Comparison of ENCODE assay signal across 14 cellular contexts in the genomic region with DNA sequence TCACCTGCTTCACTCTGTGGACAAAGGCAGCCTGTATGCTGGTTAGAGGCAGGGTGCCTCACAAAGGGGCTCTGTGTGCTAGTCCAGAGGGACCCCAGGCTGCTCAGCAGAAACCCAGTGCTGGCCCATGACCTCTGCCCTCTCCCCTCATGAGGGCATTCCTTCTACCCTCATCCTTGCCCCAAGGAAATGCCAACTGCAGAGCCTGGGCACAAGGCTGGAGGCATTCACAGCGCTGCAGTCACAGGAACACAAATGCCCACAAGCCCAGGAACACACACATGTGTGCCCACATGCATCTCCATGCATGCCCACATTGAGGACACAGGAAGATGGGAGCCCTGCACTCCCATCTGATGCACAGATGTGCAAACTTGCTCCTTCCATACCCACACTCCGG. TPM values are rescaled to one million over a fixed set of nuclear protein-coding genes. Genes with fewer than 3 reads are reported as not detected.
A peak's percentile ranks its signal among the peaks of the same experiment; 100 is the strongest.
DNase-seq lines count a peak whose midpoint lies in the region; ATAC-seq and TF ChIP-seq lines count a peak whose summit lies in the region.
"Had no signal": no experiment of that assay in that cellular context is flagged by ENCODE, and none has a peak within 500 bp of the region (broad histone marks: within the 10 kb centered on the region; RNA-seq: fewer than 3 reads in every experiment).

No MANE protein-coding gene starts in this region.

- no peak overlapping the region for H3K4ac ChIP-seq in neuronal stem cell (ENCODE audit: low read length)

- peak overlapping the region; percentile 83 for H2AFZ ChIP-seq in neuronal stem cell (ENCODE audit: low read length)

- H3K4me3 ChIP-seq in BLaER1 (peak overlapping the region; percentile 64), HUES64 (ENCODE audit: low read length) (peak overlapping the region; percentile 19; the same call in 1 of the 2 replicates), neuronal stem cell (ENCODE audit: low read length in 2 of 2) (no peak overlapping the region)
- H3K4me3 ChIP-seq: colonic mucosa, testis had no signal

- no peaks in the 10 kb centered on the region for H3K9me3 ChIP-seq in BLaER1
- no peaks in the 10 kb centered on the region for H3K9me3 ChIP-seq in HUES64 (ENCODE audit: insufficient read depth, low read depth, low read length)
- no peaks in the 10 kb centered on the region for H3K9me3 ChIP-seq in neuronal stem cell (replicated peaks in 1 of 2; ENCODE audit: control insufficient read depth in 2 of 2, insufficient read depth in 1 of 2, low read depth in 1 of 2, low read length in 2 of 2)
- H3K9me3 ChIP-seq: colonic mucosa, testis had no signal

- peaks cover 37% of the 10 kb centered on the region for H3K36me3 ChIP-seq in BLaER1
- H3K36me3 ChIP-seq in HUES64 (ENCODE audit: insufficient read depth, low read length) = no peaks in the 10 kb centered on the region
- peaks cover 0 to 2% of the 10 kb centered on the region in 2 donors for H3K36me3 ChIP-seq in neuronal stem cell (replicated peaks in 1 of 2; ENCODE audit: control insufficient read depth in 2 of 2, insufficient read depth in 2 of 2, low read length in 2 of 2)
- H3K36me3 ChIP-seq: colonic mucosa had no signal

- H2BK15ac ChIP-seq in neuronal stem cell (ENCODE audit: low read length) = no peak overlapping the region

- H2BK5ac ChIP-seq in neuronal stem cell (ENCODE audit: low read length) = peak overlapping the region; percentile 1

- H3K79me1 ChIP-seq in neuronal stem cell (ENCODE audit: low read depth, low read length) = no peaks in the 10 kb centered on the region

- no peak overlapping the region for H2BK12ac ChIP-seq in neuronal stem cell (ENCODE audit: low read length)

- H3K18ac ChIP-seq in neuronal stem cell (ENCODE audit: low read length) = peak overlapping the region; percentile 27

- peak overlapping the region; percentile 85 for H2AK5ac ChIP-seq in neuronal stem cell (ENCODE audit: low read depth, low read length)

- H3K9ac ChIP-seq in BLaER1 = peak overlapping the region; percentile 99
- H3K9ac ChIP-seq in HUES64 (ENCODE audit: low read depth, low read length) = 0 out of 2 replicates have a peak overlapping the region, but pooled peaks have one; percentile 27
- peak overlapping the region; percentile 27 for H3K9ac ChIP-seq in neuronal stem cell (ENCODE audit: low read depth, low read length, poor library complexity)

- H4K8ac ChIP-seq in neuronal stem cell (ENCODE audit: low read depth, low read length) = no peak overlapping the region

- ATAC-seq in HG03457 (IDR thresholded peaks at IDR 0.05; ENCODE audit: unreplicated experiment) = no peak
- no peak for ATAC-seq in SK-N-SH treated with all-trans-retinoic acid at 6 μM for 48 hours

- DNase-seq in neuronal stem cell (ENCODE audit: low spot score) = no peak
- DNase-seq in NCI-H1417 (lab: John Stamatoyannopoulos, UW) = no peak
- DNase-seq in COLO668 (lab: John Stamatoyannopoulos, UW; ENCODE audit: unreplicated experiment) = no peak
- DNase-seq: NCI-H1694, T-helper 9 cell, testis had no signal

- H3K4me1 ChIP-seq in BLaER1 (peaks cover 80% of the 10 kb centered on the region), HUES64 (ENCODE audit: insufficient read depth, low read length) (peaks cover 11% of the 10 kb centered on the region), neuronal stem cell (ENCODE audit: control insufficient read depth in 2 of 2, insufficient read depth in 1 of 2, low read depth in 1 of 2, low read length in 2 of 2) (peaks cover 20 to 47% of the 10 kb centered on the region in 2 donors)

- no peak overlapping the region for H2BK120ac ChIP-seq in neuronal stem cell (ENCODE audit: low read depth, low read length)

- WGBS in HUES64 = 93% methylated on average over 2 of the region's 2 CpGs
- no CpG with 5 or more reads among the region's 2 CpGs for WGBS in neuronal stem cell (ENCODE audit: extremely low coverage in 2 of 2, insufficient read length in 2 of 2, insufficient replicate concordance in 1 of 2), 2 donors

- H3K27ac ChIP-seq in BLaER1 (peak overlapping the region; percentile 100), HUES64 (ENCODE audit: low read depth, low read length) (0 out of 2 replicates have a peak overlapping the region, but pooled peaks have one; percentile 18), cingulate gyrus (ENCODE audit: low read depth, low read length) (peak overlapping the region; percentile 50), neuronal stem cell (replicated peaks; ENCODE audit: low read length) (no peak overlapping the region)
- H3K27ac ChIP-seq: colonic mucosa had no signal

- peaks cover 6% of the 10 kb centered on the region for H3K27me3 ChIP-seq in BLaER1
- H3K27me3 ChIP-seq in HUES64 (ENCODE audit: insufficient read depth, low read length) = peaks cover 27% of the 10 kb centered on the region
- peaks cover 0 to 20% (median 15%) of the 10 kb centered on the region in 3 experiments for H3K27me3 ChIP-seq in neuronal stem cell (ENCODE audit: control insufficient read depth in 3 of 3, insufficient read depth in 3 of 3, low read depth in 1 of 3, low read length in 3 of 3)
- H3K27me3 ChIP-seq: testis had no signal

- H3K23ac ChIP-seq in neuronal stem cell (ENCODE audit: low read depth, low read length, poor library complexity) = no peak overlapping the region

- peak overlapping the region; percentile 97 for H3K4me2 ChIP-seq in BLaER1
- H3K4me2 ChIP-seq in neuronal stem cell (ENCODE audit: insufficient read depth, low read length, poor library complexity, severe bottlenecking) = no peak overlapping the region

- no peaks in the 10 kb centered on the region for H4K20me1 ChIP-seq in BLaER1

- H4K91ac ChIP-seq in neuronal stem cell (ENCODE audit: low read depth, low read length, poor library complexity) = no peak overlapping the region

- no peak overlapping the region for H3K14ac ChIP-seq in neuronal stem cell (ENCODE audit: low read length)

TF ChIP-seq in SK-N-SH treated with all-trans-retinoic acid at 6 μM for 48 hours, 23 proteins besides CTCF, POLR2A, EP300 and RAD21:
- TF ChIP-seq ZFP3 (CRISPR knock-in tag; IDR thresholded peaks at IDR 0.05) (no peak), ESRRG (CRISPR knock-in tag; IDR thresholded peaks at IDR 0.05) (no peak), RARB (CRISPR knock-in tag; IDR thresholded peaks at IDR 0.05) (no peak), SNAI2 (CRISPR knock-in tag; IDR thresholded peaks at IDR 0.05) (no peak), ISL1 (CRISPR knock-in tag; IDR thresholded peaks at IDR 0.05) (no peak)
- TF ChIP-seq, protein P1, sequence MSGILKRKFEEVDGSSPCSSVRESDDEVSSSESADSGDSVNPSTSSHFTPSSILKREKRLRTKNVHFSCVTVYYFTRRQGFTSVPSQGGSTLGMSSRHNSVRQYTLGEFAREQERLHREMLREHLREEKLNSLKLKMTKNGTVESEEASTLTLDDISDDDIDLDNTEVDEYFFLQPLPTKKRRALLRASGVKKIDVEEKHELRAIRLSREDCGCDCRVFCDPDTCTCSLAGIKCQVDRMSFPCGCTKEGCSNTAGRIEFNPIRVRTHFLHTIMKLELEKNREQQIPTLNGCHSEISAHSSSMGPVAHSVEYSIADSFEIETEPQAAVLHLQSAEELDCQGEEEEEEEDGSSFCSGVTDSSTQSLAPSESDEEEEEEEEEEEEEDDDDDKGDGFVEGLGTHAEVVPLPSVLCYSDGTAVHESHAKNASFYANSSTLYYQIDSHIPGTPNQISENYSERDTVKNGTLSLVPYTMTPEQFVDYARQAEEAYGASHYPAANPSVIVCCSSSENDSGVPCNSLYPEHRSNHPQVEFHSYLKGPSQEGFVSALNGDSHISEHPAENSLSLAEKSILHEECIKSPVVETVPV (CRISPR knock-in tag; IDR thresholded peaks at IDR 0.05) = no peak
- TF ChIP-seq, protein P2, sequence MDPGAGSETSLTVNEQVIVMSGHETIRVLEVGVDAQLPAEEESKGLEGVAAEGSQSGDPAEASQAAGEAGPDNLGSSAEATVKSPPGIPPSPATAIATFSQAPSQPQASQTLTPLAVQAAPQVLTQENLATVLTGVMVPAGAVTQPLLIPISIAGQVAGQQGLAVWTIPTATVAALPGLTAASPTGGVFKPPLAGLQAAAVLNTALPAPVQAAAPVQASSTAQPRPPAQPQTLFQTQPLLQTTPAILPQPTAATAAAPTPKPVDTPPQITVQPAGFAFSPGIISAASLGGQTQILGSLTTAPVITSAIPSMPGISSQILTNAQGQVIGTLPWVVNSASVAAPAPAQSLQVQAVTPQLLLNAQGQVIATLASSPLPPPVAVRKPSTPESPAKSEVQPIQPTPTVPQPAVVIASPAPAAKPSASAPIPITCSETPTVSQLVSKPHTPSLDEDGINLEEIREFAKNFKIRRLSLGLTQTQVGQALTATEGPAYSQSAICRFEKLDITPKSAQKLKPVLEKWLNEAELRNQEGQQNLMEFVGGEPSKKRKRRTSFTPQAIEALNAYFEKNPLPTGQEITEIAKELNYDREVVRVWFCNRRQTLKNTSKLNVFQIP (CRISPR knock-in tag; IDR thresholded peaks at IDR 0.05; ENCODE audit: borderline replicate concordance, low read depth) = no peak

RNA-seq across cellular contexts. Expression of a gene that starts 3.8 kb away (rescaled TPM):
- polyA plus RNA-seq in HUES64 (2013, experiment 1 of 2) = 1.3 TPM
- polyA plus RNA-seq in HUES64 (2013, experiment 2 of 2) = 2.9 TPM
- polyA plus RNA-seq in neuronal stem cell (2013, experiment 1 of 2) = 0.56 TPM
- 0.42 TPM for polyA plus RNA-seq in neuronal stem cell (2013, experiment 2 of 2)

RNA-seq across cellular contexts. Expression of a gene that starts 6.9 kb away (rescaled TPM):
- polyA plus RNA-seq in HUES64 (2013, experiment 1 of 2) = 0.40 TPM
- 0.76 TPM for polyA plus RNA-seq in HUES64 (2013, experiment 2 of 2)
- polyA plus RNA-seq in neuronal stem cell (2013, experiment 1 of 2) = 4.4 TPM
- 3.2 TPM for polyA plus RNA-seq in neuronal stem cell (2013, experiment 2 of 2)

RNA-seq across cellular contexts. Expression of a gene that starts 7.2 kb away (rescaled TPM):
- not detected for polyA plus RNA-seq in HUES64 (2013, experiment 1 of 2)
- not detected for polyA plus RNA-seq in HUES64 (2013, experiment 2 of 2)
- 0.13 TPM for polyA plus RNA-seq in neuronal stem cell (2013, experiment 1 of 2)
- polyA plus RNA-seq in neuronal stem cell (2013, experiment 2 of 2) = 0.06 TPM
- polyA plus RNA-seq: BJ, neural cell had no signal

RNA-seq across cellular contexts. Expression of a gene that starts 20.5 kb away (rescaled TPM):
- 24.4 TPM for polyA plus RNA-seq in HUES64 (2013, experiment 1 of 2)
- 22.1 TPM for polyA plus RNA-seq in HUES64 (2013, experiment 2 of 2)
- 20.7 TPM for polyA plus RNA-seq in neuronal stem cell (2013, experiment 1 of 2)
- 19.6 TPM for polyA plus RNA-seq in neuronal stem cell (2013, experiment 2 of 2)

RNA-seq across cellular contexts. Expression of a gene that starts 49.5 kb away (rescaled TPM):
- 18.4 TPM for polyA plus RNA-seq in HUES64 (2013, experiment 1 of 2)
- polyA plus RNA-seq in HUES64 (2013, experiment 2 of 2) = 19.6 TPM
- polyA plus RNA-seq in neuronal stem cell (2013, experiment 1 of 2) = 19.8 TPM
- polyA plus RNA-seq in neuronal stem cell (2013, experiment 2 of 2) = 20.0 TPM

Comparison
In these comparisons a context has a peak if more than half of its experiments do, and no peak if none do; other contexts are left out.
1. H3K4me3 ChIP-seq: peak in BLaER1 (single experiment) and HUES64 (single experiment); none in neuronal stem cell (0 of 2).
2. H3K9ac ChIP-seq: peak in every context shown above with its lines; median percentile 99 in BLaER1; 27 in HUES64; 27 in neuronal stem cell.